Comparison of ENCODE assay signal across 8 cellular contexts in the genomic region with DNA sequence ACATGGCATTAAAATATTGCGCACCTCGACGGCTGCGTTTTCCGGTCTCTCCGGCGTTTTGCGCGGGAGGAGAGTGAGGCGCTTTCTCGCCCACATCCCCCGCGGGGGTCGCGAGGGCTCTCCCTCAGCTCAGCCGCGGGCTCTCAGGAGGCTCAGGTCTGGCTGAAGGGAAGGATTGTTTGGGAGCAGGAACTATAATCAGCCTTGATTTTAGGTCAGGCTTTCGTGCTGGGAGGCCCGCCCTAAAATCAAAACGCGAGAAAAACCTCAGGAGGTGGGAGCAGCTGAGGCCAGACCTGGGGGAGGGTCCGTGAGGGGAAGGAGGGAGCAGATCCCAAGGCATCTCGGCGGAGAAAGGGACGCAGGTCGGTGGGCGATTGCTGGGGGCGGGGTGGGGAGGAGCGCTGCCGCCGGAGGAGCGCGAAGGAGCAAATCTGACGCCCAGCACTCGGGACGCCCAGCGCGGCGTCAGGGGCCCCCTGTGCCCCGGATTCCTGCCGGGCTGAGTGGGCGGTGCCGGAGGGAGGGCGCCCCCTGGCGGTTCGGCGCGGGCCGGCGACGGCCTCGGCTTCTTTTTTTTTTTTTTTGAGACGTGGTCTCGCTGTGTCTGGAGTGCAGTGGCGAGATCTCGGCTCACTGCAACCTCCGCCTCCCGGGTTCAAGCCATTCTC. TPM values are rescaled to one million over a fixed set of nuclear protein-coding genes. Genes with fewer than 3 reads are reported as not detected.
DNase-seq lines count a peak whose midpoint lies in the region; ATAC-seq and TF ChIP-seq lines count a peak whose summit lies in the region.

No MANE protein-coding gene starts in this region.

- H3K27me3 Mint-ChIP-seq in neural crest cell (ENCODE audit: low read depth): no peaks in the 10 kb centered on the region
- H3K27me3 Mint-ChIP-seq in stimulated activated naive CD8-positive, alpha-beta T cell treated with anti-CD3 and anti-CD28 coated beads, Interleukin-15, amount 100 ng/mL, for 72 hours: peaks cover 15% of the 10 kb centered on the region

- H3K4me1 Mint-ChIP-seq in neural crest cell: peaks cover 33% of the 10 kb centered on the region
- peaks cover 22% of the 10 kb centered on the region for H3K4me1 Mint-ChIP-seq in stimulated activated naive CD8-positive, alpha-beta T cell treated with anti-CD3 and anti-CD28 coated beads, Interleukin-15, amount 100 ng/mL, for 72 hours

- POLR2A ChIA-PET in BJ (lab: Charles Lee): no interaction called here

- CTCF ChIA-PET in BJ (lab: Yijun Ruan, JAX): interaction anchor here (1.3 to 2.8 kb wide), 2 partner anchors 11 to 327 kb away, joined by 3 to 30 read pairs; no protein-coding TSS in a partner anchor

- H3K27ac ChIP-seq in foreskin keratinocyte: peak overlapping the region; percentile 25

- H3K4me1 ChIP-seq in HAP-1 (peaks cover 21% of the 10 kb centered on the region), foreskin keratinocyte (no peaks in the 10 kb centered on the region)

- peak; percentile 84 for ATAC-seq in foreskin keratinocyte
- ATAC-seq in stimulated activated naive CD8-positive, alpha-beta T cell treated with anti-CD3 and anti-CD28 coated beads, Interleukin-15, amount 100 ng/mL, for 72 hours: peak; percentile 94
- ATAC-seq in HG02981 (IDR thresholded peaks at IDR 0.05; ENCODE audit: unreplicated experiment): no peak

- DNase-seq in BJ (ENCODE audit: low read depth) (no peak), HAP-1 (ENCODE audit: low spot score in 2 of 2) (peak; percentile 80 to 89), RPMI8226 (peak; percentile 38), foreskin keratinocyte (peak in 1 of 2 donors; percentile 48), neural crest cell (ENCODE audit: low read depth, low spot score) (peak; percentile 88)
- peak; percentile 69 for DNase-seq in activated effector memory CD4-positive, alpha-beta T cell treated with Interleukin-2 at 50 U/mL for 16 hours
- DNase-seq in stimulated activated naive CD8-positive, alpha-beta T cell treated with anti-CD3 and anti-CD28 coated beads, Interleukin-15, amount 100 ng/mL, for 72 hours: peak; percentile 87 to 91

- TF ChIP-seq CTCF in BJ (IDR thresholded peaks at IDR 0.05; ENCODE audit: insufficient read depth, low read depth, low read length) (peak; percentile 63), foreskin keratinocyte (conservative IDR thresholded peaks at IDR 0.05) (peak; percentile 76), neural crest cell (conservative IDR thresholded peaks at IDR 0.05) (peak; percentile 99)

- no peaks in the 10 kb centered on the region for H3K27me3 ChIP-seq in BJ (ENCODE audit: control insufficient read depth, insufficient read depth, low read length)
- H3K27me3 ChIP-seq in HAP-1 (ENCODE audit: low read depth): no peaks in the 10 kb centered on the region
- H3K27me3 ChIP-seq in foreskin keratinocyte: peaks cover 4% of the 10 kb centered on the region

- H3K9me3 ChIP-seq in HAP-1: no peaks in the 10 kb centered on the region

- H3K9me3 Mint-ChIP-seq in neural crest cell: peaks cover 3% of the 10 kb centered on the region
- no peaks in the 10 kb centered on the region for H3K9me3 Mint-ChIP-seq in stimulated activated naive CD8-positive, alpha-beta T cell treated with anti-CD3 and anti-CD28 coated beads, Interleukin-15, amount 100 ng/mL, for 72 hours

- in situ Hi-C loops in HAP-1 (cut with MboI; ENCODE audit: low sequenced_read_pairs): no loop called here

- H3K36me3 Mint-ChIP-seq in neural crest cell (ENCODE audit: low read depth): no peaks in the 10 kb centered on the region

- H3K27ac Mint-ChIP-seq in neural crest cell (ENCODE audit: unreplicated experiment): peak overlapping the region; percentile 98
- H3K27ac Mint-ChIP-seq in stimulated activated naive CD8-positive, alpha-beta T cell treated with anti-CD3 and anti-CD28 coated beads, Interleukin-15, amount 100 ng/mL, for 72 hours: peak overlapping the region; percentile 89 to 93

- H3K36me3 ChIP-seq in BJ (ENCODE audit: control insufficient read depth, insufficient read depth, low read length): no peaks in the 10 kb centered on the region
- H3K36me3 ChIP-seq in HAP-1 (replicated peaks): no peaks in the 10 kb centered on the region

- H3K4me3 ChIP-seq in BJ (ENCODE audit: low read depth, low read length): peak overlapping the region; percentile 49
- peak overlapping the region; percentile 26 for H3K4me3 ChIP-seq in HAP-1

- peak overlapping the region; percentile 86 for H3K4me3 Mint-ChIP-seq in neural crest cell
- H3K4me3 Mint-ChIP-seq in stimulated activated naive CD8-positive, alpha-beta T cell treated with anti-CD3 and anti-CD28 coated beads, Interleukin-15, amount 100 ng/mL, for 72 hours: peak overlapping the region; percentile 84 to 86

RNA-seq across cellular contexts. Expression of a gene that starts 18.7 kb away (rescaled TPM):
- polyA plus RNA-seq in BJ (2011; rRNA removed) (32.7 and 41.1 TPM in 2 replicates), foreskin keratinocyte (24.4 and 25.9 TPM in 2 replicates)
- 8.5 and 10.6 TPM in 2 replicates for polyA minus RNA-seq in BJ (2011; rRNA and poly(A)+ RNA removed)
- total RNA-seq in foreskin keratinocyte (20.2 and 21.0 TPM in 2 replicates), neural crest cell (113 and 116 TPM in 2 replicates)
